24 cellular contexts compared by ENCODE assay signal in the genomic region with DNA sequence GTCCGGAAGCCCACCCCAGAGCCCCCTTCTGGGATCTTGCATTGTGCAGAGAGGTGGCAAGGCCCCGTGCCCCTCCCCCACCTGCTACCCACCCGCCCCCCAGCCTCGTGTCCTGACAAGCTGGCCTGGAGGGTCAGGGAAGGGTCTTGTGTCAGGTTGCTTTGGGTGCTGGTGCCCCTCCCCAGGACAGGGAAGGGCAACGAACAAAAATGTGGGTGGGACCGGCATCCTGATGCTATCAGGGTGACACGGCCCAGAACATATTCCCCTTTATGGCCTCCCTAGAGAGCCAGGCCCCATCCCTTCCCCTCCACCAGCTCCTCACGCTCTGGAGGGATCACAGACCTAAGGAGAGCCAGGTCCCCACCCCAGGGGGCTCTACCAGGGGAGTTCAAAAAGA. TPM values are rescaled to one million over a fixed set of nuclear protein-coding genes. Genes with fewer than 3 reads are reported as not detected.
"Had no signal": no experiment of that assay in that cellular context is flagged by ENCODE, and none has a peak within 500 bp of the region (broad histone marks: within the 10 kb centered on the region; RNA-seq: fewer than 3 reads in every experiment).

No MANE protein-coding gene starts in this region.

- H3K4me2 ChIP-seq: SK-N-SH had no signal

- DNase-seq: KBM-7, MV-4-11, NCI-H1048, NCI-H1105, NCI-H1417, NCI-H1436 treated with DMSO at 0.1 percent for 48 hours, NCI-H1694, NCI-H187 treated with DMSO at 0.1 percent for 48 hours, NCI-H2029 treated with DMSO at 0.1 percent for 48 hours, NCI-H2171 treated with DMSO at 0.1 percent for 48 hours, NCI-H2227 treated with DMSO at 0.1 percent for 48 hours, NCI-H524 treated with DMSO at 0.1 percent for 48 hours, NCI-H69, NCI-H774, PC-3, SHP77, SK-N-SH, SW 1271 had no signal

- ATAC-seq: Panc1, PC-3 had no signal

- H3K9ac ChIP-seq: SK-N-SH had no signal

- H3K9me3 ChIP-seq: SK-N-SH had no signal

- H3K27ac ChIP-seq: RWPE1 had no signal

RNA-seq across cellular contexts. Expression of gene TMEM179, which starts 38.7 kb away (rescaled TPM):
- total RNA-seq: HT-29, LHCN-M2, MCF 10A, OCI-LY7, PC-3 had no signal
